ENCODE assay signal across 30 cellular contexts in the genomic region with DNA sequence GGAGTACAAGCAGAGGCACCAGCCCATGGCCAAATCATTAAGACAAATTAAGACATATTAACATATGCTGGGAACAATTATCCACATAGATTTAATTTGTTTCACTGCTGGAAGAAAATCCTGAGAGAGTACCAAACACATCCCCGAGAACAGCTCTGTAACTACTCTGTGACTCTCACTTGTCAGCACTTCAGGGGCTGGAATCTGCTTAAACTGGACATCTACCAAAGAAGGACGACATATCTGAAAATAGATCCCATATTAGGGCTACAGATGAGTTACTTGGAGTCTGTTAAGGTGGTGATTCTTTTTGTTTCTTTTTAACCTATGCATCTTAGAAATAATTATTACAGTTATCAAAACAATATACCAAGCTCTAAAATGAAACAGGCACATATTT.
"Had no signal": no experiment of that assay in that cellular context is flagged by ENCODE, and none has a peak within 500 bp of the region (broad histone marks: within the 10 kb centered on the region; RNA-seq: fewer than 3 reads in every experiment).

No MANE protein-coding gene starts in this region.

- H3K36me3 ChIP-seq: adrenal gland, colonic mucosa, thoracic aorta, upper lobe of left lung, vagina, WERI-Rb-1 had no signal

- H3K9me3 ChIP-seq: adrenal gland, body of pancreas, colonic mucosa, right lobe of liver, thoracic aorta, upper lobe of left lung, vagina had no signal

- H3K4me3 Mint-ChIP-seq: activated naive CD4-positive, alpha-beta T cell treated with anti-CD3 and anti-CD28 coated beads for 36 hours; activated naive CD8-positive, alpha-beta T cell treated with anti-CD3 and anti-CD28 coated beads for 36 hours; mesothelial cell of epicardium; naive thymus-derived CD4-positive, alpha-beta T cell; T-helper 1 cell treated with Interleukin-12 subunit alpha and Interleukin-12 subunit beta and Interleukin-4 antibody, amounts not matched to agents 30 μg/mL and 1 μg/mL, for 36 hours had no signal

- ATAC-seq: activated CD4-positive, CD25-positive, alpha-beta regulatory T cell treated with anti-CD3 and anti-CD28 coated beads, Interleukin-2, amount 50 U/mL, for 24 hours; body of pancreas; naive thymus-derived CD4-positive, alpha-beta T cell; right lobe of liver; stimulated activated naive CD8-positive, alpha-beta T cell treated with anti-CD3 and anti-CD28 coated beads, Interleukin-15, Interleukin-2, amounts not matched to agents 100 U/mL and 50 U/mL, for 24 hours had no signal

- H3K4me1 ChIP-seq: adrenal gland, body of pancreas, colonic mucosa, parathyroid adenoma, vagina had no signal

- H3K27me3 Mint-ChIP-seq: activated naive CD8-positive, alpha-beta T cell treated with anti-CD3 and anti-CD28 coated beads for 36 hours; naive thymus-derived CD4-positive, alpha-beta T cell had no signal

- H3K9ac ChIP-seq: parathyroid adenoma had no signal

- H3K4me3 ChIP-seq: adrenal gland, body of pancreas, colonic mucosa, right lobe of liver, skin epidermis, thoracic aorta, upper lobe of left lung, vagina had no signal

- H2AFZ ChIP-seq: parathyroid adenoma had no signal

- H3K27me3 ChIP-seq: adrenal gland, body of pancreas, colonic mucosa, right lobe of liver, upper lobe of left lung, vagina had no signal

- H3K27ac Mint-ChIP-seq: activated naive CD4-positive, alpha-beta T cell treated with anti-CD3 and anti-CD28 coated beads for 36 hours; activated naive CD8-positive, alpha-beta T cell treated with anti-CD3 and anti-CD28 coated beads for 36 hours; mesothelial cell of epicardium; T-helper 1 cell treated with Interleukin-12 subunit alpha and Interleukin-12 subunit beta and Interleukin-4 antibody, amounts not matched to agents 30 μg/mL and 1 μg/mL, for 36 hours had no signal

- DNase-seq: activated CD4-positive, alpha-beta T cell treated with anti-CD3 and anti-CD28 coated beads for 48 hours; activated CD4-positive, alpha-beta T cell treated with anti-CD3 and anti-CD28 coated beads, Interleukin-2, amount 50 U/mL, for 48 hours; activated CD8-positive, alpha-beta memory T cell treated with anti-CD3 and anti-CD28 coated beads for 24 hours; activated effector memory CD4-positive, alpha-beta T cell treated with Interleukin-2 at 50 U/mL for 16 hours; activated naive CD4-positive, alpha-beta T cell treated with anti-CD3 and anti-CD28 coated beads for 36 hours; activated naive CD8-positive, alpha-beta T cell treated with anti-CD3 and anti-CD28 coated beads for 36 hours; adrenal gland; aorta; body of pancreas; cerebellar nuclear complex; colonic mucosa; effector CD8-positive, alpha-beta T cell; naive thymus-derived CD4-positive, alpha-beta T cell; nucleus accumbens; right lobe of liver; stimulated activated CD4-positive, alpha-beta T cell treated with anti-CD3 and anti-CD28 coated beads, Interleukin-12 subunit alpha, Interleukin-12 subunit beta, amount 100 ng/mL, for 4 hours; stimulated activated CD4-positive, alpha-beta T cell treated with anti-CD3 and anti-CD28 coated beads, Interleukin-4, amount 100 ng/mL, for 1 hour; stimulated activated naive CD8-positive, alpha-beta T cell treated with anti-CD3 and anti-CD28 coated beads, Interleukin-15, Interleukin-2, amounts not matched to agents 100 U/mL and 50 U/mL, for 24 hours; SW 1271; T1000; upper lobe of left lung; WERI-Rb-1 had no signal

- H3K36me3 Mint-ChIP-seq: activated naive CD8-positive, alpha-beta T cell treated with anti-CD3 and anti-CD28 coated beads for 36 hours; mesothelial cell of epicardium; naive thymus-derived CD4-positive, alpha-beta T cell had no signal

- H3K9me3 Mint-ChIP-seq: activated naive CD4-positive, alpha-beta T cell treated with anti-CD3 and anti-CD28 coated beads for 36 hours; activated naive CD8-positive, alpha-beta T cell treated with anti-CD3 and anti-CD28 coated beads for 36 hours; mesothelial cell of epicardium; T-helper 1 cell treated with Interleukin-12 subunit alpha and Interleukin-12 subunit beta and Interleukin-4 antibody, amounts not matched to agents 30 μg/mL and 1 μg/mL, for 36 hours had no signal

- H3K79me2 ChIP-seq: parathyroid adenoma had no signal

- H3K27ac ChIP-seq: adrenal gland, body of pancreas, colonic mucosa, epithelial cell of prostate, parathyroid adenoma, right lobe of liver, skin epidermis, thoracic aorta, upper lobe of left lung, vagina, WERI-Rb-1 had no signal
